In the genomic region with DNA sequence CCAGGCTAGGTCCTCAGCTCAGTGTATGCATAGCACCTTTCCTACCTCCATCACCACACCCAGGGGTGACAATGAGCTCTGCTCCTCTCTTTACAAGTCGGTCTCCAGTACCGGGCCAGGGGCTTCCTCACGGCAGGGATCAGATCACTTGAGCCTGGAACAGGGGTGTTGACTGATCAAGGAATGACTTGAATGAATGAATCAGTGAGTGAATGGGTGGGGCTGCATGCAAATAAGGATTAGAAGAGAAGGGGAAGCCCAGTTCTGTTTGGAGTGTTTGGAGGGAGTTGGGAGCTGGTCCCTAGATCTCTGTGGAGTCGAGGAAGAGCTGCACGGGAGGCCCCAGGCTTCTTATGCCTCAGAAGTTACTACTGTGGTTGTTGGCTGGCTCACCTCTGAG, we compare ENCODE assay signal across 4 cellular contexts.
"Had no signal": no experiment of that assay in that cellular context is flagged by ENCODE, and none has a peak within 500 bp of the region (broad histone marks: within the 10 kb centered on the region; RNA-seq: fewer than 3 reads in every experiment).

No MANE protein-coding gene starts in this region.

- ATAC-seq: GM23338 had no signal

- H3K4me3 ChIP-seq: GM23338 had no signal

- DNase-seq: H9, HCEC 1CT, IMR-90 had no signal

- H2AFZ ChIP-seq: GM23338 had no signal

- H3K4me2 ChIP-seq: GM23338 had no signal

- H3K9me3 Mint-ChIP-seq: GM23338, H9 had no signal

- H3K27ac Mint-ChIP-seq: GM23338, H9 had no signal

- H3K4me3 Mint-ChIP-seq: GM23338, H9 had no signal
